Comparison of ENCODE assay signal across 8 cellular contexts in genomic region chr1:50959913-50960844, GRCh38. TPM values are rescaled to one million over a fixed set of nuclear protein-coding genes. Genes with fewer than 3 reads are reported as not detected.
DNase-seq lines count a peak whose midpoint lies in the region; ATAC-seq, FAIRE-seq and TF ChIP-seq lines count a peak whose summit lies in the region.

TSS of gene FAF1 (minus strand) at chr1:50960267. CDS start at chr1:50959811, 456 bp downstream.

- peak within 1 kb of the TSS; percentile 79 for H3K4me3 ChIP-seq in left ventricle myocardium inferior

- peaks cover 18% of the 10 kb centered on the region for H3K27me3 Mint-ChIP-seq in progenitor cell of endocrine pancreas

- intact Hi-C loops in left ventricle myocardium inferior (cut with micrococcal nuclease), result no loop called here

- H3K4me1 ChIP-seq in left ventricle myocardium inferior, result peaks cover 42% of the 10 kb centered on the region

- peak; percentile 94 for ATAC-seq in HG02798 (IDR thresholded peaks at IDR 0.05; ENCODE audit: poor library complexity, unreplicated experiment)

- peak within 1 kb of the TSS; percentile 96 for H3K27ac Mint-ChIP-seq in progenitor cell of endocrine pancreas

- no peaks in the 10 kb centered on the region for H3K9me3 Mint-ChIP-seq in progenitor cell of endocrine pancreas (ENCODE audit: low read depth)

- H3K9me3 ChIP-seq in left ventricle myocardium inferior (replicated peaks), result no peaks in the 10 kb centered on the region

- DNase-seq in GM12891 (ENCODE audit: insufficient read length, low spot score) (peak; percentile 91), NCI-H1417 treated with DMSO at 0.1 percent for 48 hours (lab: John Stamatoyannopoulos, UW) (peak; percentile 80), T-helper 1 cell (peak; percentile 93 to 98 (median 96)), amniotic stem cell (lab: John Stamatoyannopoulos, UW) (peak; percentile 93), left ventricle myocardium inferior (peak; percentile 97), progenitor cell of endocrine pancreas (ENCODE audit: low spot score, unreplicated experiment) (peak; percentile 98), ureter (ENCODE audit: low spot score) (peak; percentile 98)

- peaks cover 12% of the 10 kb centered on the region for H3K4me1 Mint-ChIP-seq in progenitor cell of endocrine pancreas (ENCODE audit: low read depth)

- peak; percentile 100 for FAIRE-seq in GM12891 (lab: Jason Lieb, UNC)

- H3K27me3 ChIP-seq in left ventricle myocardium inferior (ENCODE audit: low read depth), result no peaks in the 10 kb centered on the region

- no peaks in the 10 kb centered on the region for H3K36me3 Mint-ChIP-seq in progenitor cell of endocrine pancreas (ENCODE audit: insufficient read depth)

- TF ChIP-seq CTCF in left ventricle myocardium inferior (IDR thresholded peaks at IDR 0.05; ENCODE audit: borderline replicate concordance), result peak; percentile 46
- peak; percentile 54 for TF ChIP-seq CTCF in progenitor cell of endocrine pancreas (IDR thresholded peaks at IDR 0.05; ENCODE audit: unreplicated experiment)

- peak; percentile 99 for TF ChIP-seq POLR2A in GM12891 (IDR thresholded peaks at IDR 0.05; ENCODE audit: low read depth, low read length)

- peak within 1 kb of the TSS; percentile 89 for H3K4me3 Mint-ChIP-seq in progenitor cell of endocrine pancreas (ENCODE audit: low read depth)

- no peaks in the 10 kb centered on the region for H3K36me3 ChIP-seq in left ventricle myocardium inferior

- peak within 1 kb of the TSS; percentile 93 for H3K27ac ChIP-seq in left ventricle myocardium inferior (replicated peaks)

TF ChIP-seq in GM12891, 5 proteins besides CTCF, POLR2A, EP300 and RAD21:
- peak; percentile 75 for TF ChIP-seq SPI1 (IDR thresholded peaks at IDR 0.05; ENCODE audit: low read depth, low read length)
- peak; percentile 90 for TF ChIP-seq TAF1 (IDR thresholded peaks at IDR 0.05; ENCODE audit: low read depth, low read length)
- TF ChIP-seq POU2F2 (IDR thresholded peaks at IDR 0.05; ENCODE audit: low read depth, low read length), result peak; percentile 64; the same call in 1 of the 2 replicates
- TF ChIP-seq POLR2AphosphoS5 (IDR thresholded peaks at IDR 0.05; ENCODE audit: low read depth, low read length), result peak; percentile 97
- peak; percentile 50 for TF ChIP-seq PAX5 (IDR thresholded peaks at IDR 0.05; ENCODE audit: insufficient read depth, low read length, severe bottlenecking)

RNA-seq across cellular contexts. Expression of gene FAF1, which starts in this region (rescaled TPM):
- 62.2 TPM for polyA plus RNA-seq in GM12891 (2012; ENCODE audit: low read depth, missing spikeins)
- 80.0 TPM for total RNA-seq in left ventricle myocardium inferior
- 49.0 and 55.4 TPM in 2 replicates for total RNA-seq in progenitor cell of endocrine pancreas
- total RNA-seq in ureter, result 80.6 TPM

Comparison
In these comparisons a context has a peak if more than half of its experiments do, and no peak if none do; other contexts are left out.
1. Peak in every context shown above with its lines: DNase-seq, ATAC-seq, H3K4me3 ChIP-seq and H3K27ac ChIP-seq.